Comparison of ENCODE assay signal across 8 cellular contexts in the genomic region with DNA sequence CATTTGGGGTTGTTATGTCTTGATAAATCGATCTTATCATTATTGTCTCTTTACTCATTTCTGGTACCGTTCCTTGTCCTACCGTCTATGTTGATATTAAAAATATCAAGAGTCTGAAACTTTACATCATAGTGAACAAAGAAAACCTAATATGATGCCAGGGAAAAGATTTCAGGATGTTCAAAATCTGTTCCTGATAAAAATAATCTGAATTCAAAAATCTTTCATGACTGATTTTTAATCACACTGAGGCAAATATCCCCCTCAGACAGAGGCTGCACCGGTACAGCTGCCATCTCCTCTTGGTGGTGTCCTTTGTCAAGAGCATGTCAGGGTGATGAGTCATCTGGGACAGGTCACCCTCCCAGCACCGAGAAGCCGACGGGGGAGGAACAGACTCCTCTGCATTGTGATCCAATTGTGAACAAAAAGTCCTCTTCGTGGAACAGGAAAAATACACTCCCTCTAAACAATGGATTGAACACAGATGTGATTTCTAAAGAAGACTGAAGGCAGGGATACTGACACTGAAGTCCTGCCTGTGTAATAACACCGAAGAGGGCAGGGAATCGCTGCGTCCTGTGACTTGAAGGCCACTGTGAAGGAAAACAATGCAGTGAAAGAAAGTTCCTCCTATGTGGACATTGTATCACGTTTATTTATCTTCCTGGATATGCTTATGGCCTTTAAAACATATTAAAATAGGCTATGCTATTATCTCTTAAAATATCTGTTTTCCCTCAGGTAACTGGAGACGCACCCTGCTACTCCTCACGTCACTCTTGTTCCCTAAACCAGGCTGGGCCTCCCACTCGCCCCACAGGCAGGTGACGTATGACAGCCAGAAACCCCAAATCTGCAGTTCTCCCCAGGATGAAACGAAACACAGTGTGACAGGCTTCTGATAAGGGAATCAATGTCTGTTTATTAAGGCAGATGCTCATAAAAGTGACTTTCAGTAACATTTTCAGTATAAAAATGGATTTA. TPM values are rescaled to one million over a fixed set of nuclear protein-coding genes. Genes with fewer than 3 reads are reported as not detected.
DNase-seq lines count a peak whose midpoint lies in the region; ATAC-seq and TF ChIP-seq lines count a peak whose summit lies in the region.

No MANE protein-coding gene starts in this region.

- H3K4me1 ChIP-seq in H9 (ENCODE audit: insufficient read depth, low read length) (peaks cover 4% of the 10 kb centered on the region; the same call in 1 of the 2 replicates), fibroblast of lung (ENCODE audit: control insufficient read depth, extremely low read depth, insufficient read depth, low read length) (peaks cover 24% of the 10 kb centered on the region)

- DNase-seq in H9 (peak; percentile 63), fibroblast of lung (ENCODE audit: low read depth in 2 of 2) (peak; percentile 44 to 73), non-pigmented ciliary epithelial cell (ENCODE audit: low read depth) (peak; percentile 36), NCI-H774 (lab: John Stamatoyannopoulos, UW) (no peak)

- H2AK5ac ChIP-seq in H9 (ENCODE audit: insufficient read length, low read length) = no peak overlapping the region

- H3K36me3 ChIP-seq in fibroblast of lung (ENCODE audit: control insufficient read depth, insufficient read depth, low read length) = peaks cover 24% of the 10 kb centered on the region

- H4K20me1 ChIP-seq in H9 (ENCODE audit: control insufficient read depth, insufficient read depth, insufficient read length) (no peaks in the 10 kb centered on the region), fibroblast of lung (ENCODE audit: control insufficient read depth, extremely low read depth, insufficient read depth, low read length) (no peaks in the 10 kb centered on the region)

- H3K9ac ChIP-seq in H9 (ENCODE audit: extremely low read depth, insufficient read length, low read length) (no peak overlapping the region), fibroblast of lung (ENCODE audit: insufficient read depth, low read length) (no peak overlapping the region)

- no peaks in the 10 kb centered on the region for H3K9me3 ChIP-seq in H9 (ENCODE audit: control insufficient read depth, low read depth, low read length)
- H3K9me3 ChIP-seq in fibroblast of lung (ENCODE audit: control insufficient read depth, insufficient read depth, low read depth, low read length) = no peaks in the 10 kb centered on the region

- no peak overlapping the region for H3K56ac ChIP-seq in H9 (ENCODE audit: insufficient read length, low read depth, low read length)

- peak overlapping the region; percentile 4 to 92 (median 60); a peak in 4 of 7 replicates for H3K27ac Mint-ChIP-seq in H9

- H3K23ac ChIP-seq in H9 (ENCODE audit: insufficient read length, low read depth, low read length) = no peak overlapping the region

- no peak overlapping the region for H3K4me2 ChIP-seq in H9 (ENCODE audit: insufficient read depth, insufficient read length, low read length)
- no peak overlapping the region for H3K4me2 ChIP-seq in fibroblast of lung (ENCODE audit: extremely low read depth, insufficient read depth, low read length)

- no peaks in the 10 kb centered on the region for H3K9me3 Mint-ChIP-seq in H9

- H3K27me3 ChIP-seq in H9 (ENCODE audit: insufficient read depth, low read length) (no peaks in the 10 kb centered on the region), fibroblast of lung (ENCODE audit: control insufficient read depth, insufficient read depth, low read length) (no peaks in the 10 kb centered on the region)

- H3K27ac ChIP-seq in H9 (ENCODE audit: insufficient read length, low read depth, low read length) = no peak overlapping the region
- H3K27ac ChIP-seq in fibroblast of lung (ENCODE audit: insufficient read depth, low read length) = no peak overlapping the region

- H4K91ac ChIP-seq in H9 (ENCODE audit: insufficient read length, low read depth, low read length) = no peak overlapping the region

- H2AFZ ChIP-seq in H9 (ENCODE audit: low read length) (no peak overlapping the region), fibroblast of lung (ENCODE audit: low read length) (no peak overlapping the region)

- H2BK12ac ChIP-seq in H9 (ENCODE audit: insufficient read length, low read depth, low read length) = no peak overlapping the region

- no peak overlapping the region for H2BK15ac ChIP-seq in H9 (ENCODE audit: low read depth, low read length)

- no peaks in the 10 kb centered on the region for H3K79me2 ChIP-seq in H9 (ENCODE audit: insufficient read depth, low read length)
- no peaks in the 10 kb centered on the region for H3K79me2 ChIP-seq in fibroblast of lung (ENCODE audit: control insufficient read depth, insufficient read depth, low read length)

- H3K23me2 ChIP-seq in H9 (ENCODE audit: insufficient read length, low read depth, low read length, poor library complexity, severe bottlenecking) = peaks cover 7% of the 10 kb centered on the region

- no peaks in the 10 kb centered on the region for H3K79me1 ChIP-seq in H9 (ENCODE audit: insufficient read depth, low read depth, low read length, poor library complexity, severe bottlenecking)

- no peak overlapping the region for H3K4me3 Mint-ChIP-seq in H9

- H3K4me1 Mint-ChIP-seq in H9 = peaks cover 20 to 29% of the 10 kb centered on the region in 2 experiments

- no peak overlapping the region for H2BK5ac ChIP-seq in H9 (ENCODE audit: insufficient read length, low read length)

- H3K18ac ChIP-seq in H9 (ENCODE audit: insufficient read length, low read depth, low read length) = no peak overlapping the region

- no peak overlapping the region for H3K4ac ChIP-seq in H9 (ENCODE audit: low read depth, low read length)

- no peak overlapping the region for H2BK120ac ChIP-seq in H9 (ENCODE audit: low read depth, low read length, poor library complexity, severe bottlenecking)

- H4K8ac ChIP-seq in H9 (replicated peaks; ENCODE audit: insufficient read length, low read depth, low read length) = no peak overlapping the region

- H3K14ac ChIP-seq in H9 (ENCODE audit: insufficient read depth, low read length) = no peak overlapping the region

- WGBS in H9 (ENCODE audit: extremely low coverage, insufficient read length, low lambda C conversion rate) = no CpG with 5 or more reads among the region's 17 CpGs

- no peak overlapping the region for H3T11ph ChIP-seq in H9 (ENCODE audit: low read length)

- H3K36me3 Mint-ChIP-seq in H9 (ENCODE audit: insufficient read depth in 1 of 3, low read depth in 3 of 3) = peaks cover 15 to 27% (median 23%) of the 10 kb centered on the region in 3 experiments; a peak in 6 of 7 replicates

- H2BK20ac ChIP-seq in H9 (ENCODE audit: low read depth, low read length, poor library complexity, severe bottlenecking) = no peak overlapping the region

- no peak overlapping the region for H3K4me3 ChIP-seq in fibroblast of lung (replicated peaks in 1 of 4; ENCODE audit: control extremely low read depth in 1 of 4, insufficient read depth in 1 of 4, low read depth in 3 of 4, low read length in 4 of 4)

- no peaks in the 10 kb centered on the region for H3K27me3 Mint-ChIP-seq in H9 (ENCODE audit: low read depth)

- no peak for TF ChIP-seq CTCF in H9 (conservative IDR thresholded peaks at IDR 0.05)
- no peak for TF ChIP-seq CTCF in fibroblast of lung (conservative IDR thresholded peaks at IDR 0.05 in 1 of 2, IDR thresholded peaks at IDR 0.05 in 1 of 2; ENCODE audit: low read depth in 1 of 2, low read length in 2 of 2)

- no peak for ATAC-seq in HG03457 (IDR thresholded peaks at IDR 0.05; ENCODE audit: unreplicated experiment)
- no peak for ATAC-seq in GM21737 (IDR thresholded peaks at IDR 0.05; ENCODE audit: unreplicated experiment)
- no peak for ATAC-seq in GM21367 (IDR thresholded peaks at IDR 0.05; ENCODE audit: unreplicated experiment)

- no peak overlapping the region for H4K5ac ChIP-seq in H9 (ENCODE audit: insufficient read length, low read depth, low read length)

TF ChIP-seq in PFSK-1, 5 proteins besides CTCF, POLR2A, EP300 and RAD21:
- TF ChIP-seq SIN3A (IDR thresholded peaks at IDR 0.05; ENCODE audit: borderline replicate concordance, insufficient read depth, low read length) (no peak), TAF1 (IDR thresholded peaks at IDR 0.05; ENCODE audit: borderline replicate concordance, insufficient read depth, low read length) (0 out of 2 replicates have a peak, but pooled peaks have one; percentile 30)

RNA-seq across cellular contexts. Expression of a gene that starts 4.3 kb away (rescaled TPM):
- total RNA-seq in H9 (2021) (32.8 and 36.0 TPM in 2 replicates), fibroblast of lung (5.4 and 9.6 TPM in 2 replicates)
- polyA plus RNA-seq in PFSK-1 (2012; ENCODE audit: insufficient read length, low read depth) = 47.1 TPM
- 2.9 and 4.4 TPM in 2 replicates for polyA plus RNA-seq in fibroblast of lung
- 12.2 and 25.0 TPM in 2 replicates for polyA plus RNA-seq in fibroblast of lung (2012)
- polyA minus RNA-seq in fibroblast of lung (ENCODE audit: low replicate concordance) = 6.7 and 13.7 TPM in 2 replicates

RNA-seq across cellular contexts. Expression of a gene that starts 33.1 kb away (rescaled TPM):
- total RNA-seq in H9 (2021) (6.7 and 6.8 TPM in 2 replicates), fibroblast of lung (0.26 and 1.3 TPM in 2 replicates)
- polyA plus RNA-seq in PFSK-1 (2012; ENCODE audit: insufficient read length, low read depth) = 1.4 TPM
- polyA plus RNA-seq in fibroblast of lung = 0.27 TPM in 1 of 2 replicates, not detected in the other
- 0.12 and 0.19 TPM in 2 replicates for polyA plus RNA-seq in fibroblast of lung (2012)
- not detected in 2 replicates for polyA minus RNA-seq in fibroblast of lung (ENCODE audit: low replicate concordance)

RNA-seq across cellular contexts. Expression of a gene that starts 40.1 kb away (rescaled TPM):
- total RNA-seq in H9 (2021) = 68.7 and 69.2 TPM in 2 replicates
- 38.0 TPM for polyA plus RNA-seq in PFSK-1 (2012; ENCODE audit: insufficient read length, low read depth)
- 106 and 252 TPM in 2 replicates for total RNA-seq in fibroblast of lung
- 90.0 and 97.6 TPM in 2 replicates for polyA plus RNA-seq in fibroblast of lung
- 137 and 141 TPM in 2 replicates for polyA plus RNA-seq in fibroblast of lung (2012)
- polyA minus RNA-seq in fibroblast of lung (ENCODE audit: low replicate concordance) = 371 and 392 TPM in 2 replicates
